Comparison of ENCODE assay signal across 16 cellular contexts in genomic region chr9:17824191-17824926, GRCh38.
DNase-seq lines count a peak whose midpoint lies in the region; ATAC-seq and FAIRE-seq lines count a peak whose summit lies in the region.
"Had no signal": no experiment of that assay in that cellular context is flagged by ENCODE, and none has a peak within 500 bp of the region (broad histone marks: within the 10 kb centered on the region; RNA-seq: fewer than 3 reads in every experiment).

No MANE protein-coding gene starts in this region.

- no peaks in the 10 kb centered on the region for H3K9me3 ChIP-seq in effector memory CD4-positive, alpha-beta T cell (ENCODE audit: control insufficient read depth, low read length)
- H3K9me3 ChIP-seq: Caco-2, neutrophil had no signal

- intact Hi-C loops in Right ventricle myocardium inferior (cut with DNase I) (loop anchor here (10.0 kb wide), 1 partner anchor 250 kb away; no protein-coding TSS in a partner anchor), cardiac septum (cut with DNase I) (no loop called here)

- no peaks in the 10 kb centered on the region for H3K36me3 ChIP-seq in effector memory CD4-positive, alpha-beta T cell (ENCODE audit: control insufficient read depth, insufficient read depth, low read length)
- H3K36me3 ChIP-seq: neutrophil, tibial nerve had no signal

- H3K27me3 ChIP-seq in effector memory CD4-positive, alpha-beta T cell (replicated peaks; ENCODE audit: control insufficient read depth, insufficient read depth, low read length, poor library complexity, severe bottlenecking) = no peaks in the 10 kb centered on the region
- H3K27me3 ChIP-seq: neutrophil, tibial nerve had no signal

- in situ Hi-C loops in ACHN (cut with HindIII; ENCODE audit: low pct_ligation_motif_present, low pct_unique_long_range_greater_than_20kb, low sequenced_read_pairs) = no loop called here

- H3K4me3 ChIP-seq in effector memory CD4-positive, alpha-beta T cell (ENCODE audit: insufficient read depth, low read depth, low read length, poor library complexity, severe bottlenecking) = no peak overlapping the region
- H3K4me3 ChIP-seq: tibial nerve had no signal

- no peak overlapping the region for H3K27ac ChIP-seq in effector memory CD4-positive, alpha-beta T cell (ENCODE audit: insufficient read depth, low read length, poor library complexity, severe bottlenecking)
- H3K27ac ChIP-seq: neutrophil had no signal

- ATAC-seq in Right ventricle myocardium inferior (peak; percentile 86), HG02885 (IDR thresholded peaks at IDR 0.05; ENCODE audit: poor library complexity, unreplicated experiment) (no peak)
- ATAC-seq: activated CD4-positive, alpha-beta T cell treated with anti-CD3 and anti-CD28 coated beads for 36 hours had no signal

- no peak for DNase-seq in Right ventricle myocardium inferior (ENCODE audit: missing footprints)
- no peak for DNase-seq in cardiac septum (ENCODE audit: low spot score)
- peak; percentile 94 for DNase-seq in cerebellar cortex (ENCODE audit: low spot score)
- DNase-seq in iris pigment epithelial cell (ENCODE audit: low read depth) = peak; percentile 5
- DNase-seq in urothelium cell line (ENCODE audit: low spot score) = peak; percentile 39
- no peak for DNase-seq in effector memory CD4-positive, alpha-beta T cell
- no peak for DNase-seq in ACHN
- DNase-seq: activated CD4-positive, alpha-beta T cell treated with anti-CD3 and anti-CD28 coated beads for 36 hours; Caco-2; head of caudate nucleus; OCI-M1; stimulated activated CD4-positive, alpha-beta T cell treated with anti-CD3 and anti-CD28 coated beads, Interleukin-15, amount 100 ng/mL, for 24 hours had no signal

- no peak for FAIRE-seq in urothelium cell line (lab: Jason Lieb, UNC)
- FAIRE-seq: endometrium had no signal

- no peaks in the 10 kb centered on the region for H3K4me1 ChIP-seq in effector memory CD4-positive, alpha-beta T cell (ENCODE audit: control insufficient read depth, insufficient read depth, low read length, poor library complexity, severe bottlenecking)
- H3K4me1 ChIP-seq: Caco-2 had no signal

Comparison
In these comparisons a context has a peak if more than half of its experiments do, and no peak if none do; other contexts are left out.
1. DNase-seq: peak in cerebellar cortex (single experiment), iris pigment epithelial cell (single experiment) and urothelium cell line (single experiment); none in Right ventricle myocardium inferior (single experiment), cardiac septum (single experiment), effector memory CD4-positive, alpha-beta T cell (0 of 3) and ACHN (single experiment).